20 cellular contexts compared by ENCODE assay signal in the genomic region with DNA sequence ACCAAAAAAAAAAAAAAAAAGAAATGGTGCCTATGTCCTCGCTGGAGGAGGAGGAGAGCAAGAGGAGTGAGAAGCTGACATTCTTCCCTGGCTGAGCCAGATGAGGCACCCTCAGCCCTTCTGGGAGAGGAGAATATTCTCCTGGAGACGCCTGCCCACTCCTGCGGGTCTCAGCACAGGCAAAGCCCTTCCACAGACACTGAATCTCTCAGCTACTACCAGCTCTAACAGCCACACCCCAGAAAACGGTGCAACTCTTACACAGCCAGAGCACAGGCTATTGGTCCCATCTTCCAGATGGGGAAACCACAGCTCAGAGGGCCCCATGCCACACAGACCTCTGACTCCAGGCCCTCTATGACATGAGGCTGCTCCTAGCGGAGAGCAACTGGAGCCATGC. TPM values are rescaled to one million over a fixed set of nuclear protein-coding genes. Genes with fewer than 3 reads are reported as not detected.
"Had no signal": no experiment of that assay in that cellular context is flagged by ENCODE, and none has a peak within 500 bp of the region (broad histone marks: within the 10 kb centered on the region; RNA-seq: fewer than 3 reads in every experiment).

No MANE protein-coding gene starts in this region.

- H3K4me3 Mint-ChIP-seq: activated naive CD8-positive, alpha-beta T cell treated with anti-CD3 and anti-CD28 coated beads for 36 hours; endodermal cell; naive thymus-derived CD8-positive, alpha-beta T cell; T-helper 1 cell treated with Interleukin-12 subunit alpha and Interleukin-12 subunit beta and Interleukin-4 antibody, amounts not matched to agents 30 μg/mL and 1 μg/mL, for 36 hours had no signal

- H3K9me3 Mint-ChIP-seq: activated naive CD8-positive, alpha-beta T cell treated with anti-CD3 and anti-CD28 coated beads for 36 hours; endodermal cell; naive thymus-derived CD8-positive, alpha-beta T cell; T-helper 1 cell treated with Interleukin-12 subunit alpha and Interleukin-12 subunit beta and Interleukin-4 antibody, amounts not matched to agents 30 μg/mL and 1 μg/mL, for 36 hours had no signal

- H3K27ac ChIP-seq: body of pancreas, epithelial cell of prostate, pancreas, SJCRH30, VCaP had no signal

- H3K9me3 ChIP-seq: body of pancreas, pancreas, SJCRH30 had no signal

- H3K27ac Mint-ChIP-seq: activated naive CD8-positive, alpha-beta T cell treated with anti-CD3 and anti-CD28 coated beads for 36 hours; endodermal cell; naive thymus-derived CD8-positive, alpha-beta T cell; T-helper 1 cell treated with Interleukin-12 subunit alpha and Interleukin-12 subunit beta and Interleukin-4 antibody, amounts not matched to agents 30 μg/mL and 1 μg/mL, for 36 hours had no signal

- DNase-seq: activated CD4-positive, alpha-beta T cell treated with anti-CD3 and anti-CD28 coated beads, Interleukin-2, amount 50 U/mL, for 4 hours; activated CD4-positive, CD25-positive, alpha-beta regulatory T cell treated with anti-CD3 and anti-CD28 coated beads, Interleukin-2, amount 50 U/mL, for 72 hours; activated naive CD8-positive, alpha-beta T cell treated with anti-CD3 and anti-CD28 coated beads for 36 hours; amniotic stem cell; body of pancreas; caudate nucleus; endodermal cell; foreskin melanocyte; heart left ventricle; mesendoderm; naive thymus-derived CD8-positive, alpha-beta T cell; pancreas; SJCRH30; stimulated activated naive CD8-positive, alpha-beta T cell treated with anti-CD3 and anti-CD28 coated beads, Interleukin-15, Interleukin-2, amounts not matched to agents 100 U/mL and 50 U/mL, for 24 hours had no signal

- H3K4me3 ChIP-seq: body of pancreas, heart left ventricle, pancreas, SJCRH30 had no signal

- H3K36me3 Mint-ChIP-seq: activated naive CD8-positive, alpha-beta T cell treated with anti-CD3 and anti-CD28 coated beads for 36 hours; naive thymus-derived CD8-positive, alpha-beta T cell had no signal

- H3K4me1 Mint-ChIP-seq: activated naive CD8-positive, alpha-beta T cell treated with anti-CD3 and anti-CD28 coated beads for 36 hours had no signal

- H3K36me3 ChIP-seq: pancreas, SJCRH30 had no signal

- H3K4me1 ChIP-seq: body of pancreas, pancreas had no signal

- H3K27me3 ChIP-seq: pancreas, SJCRH30 had no signal

RNA-seq across cellular contexts. Expression of gene RASL12, which starts 5.7 kb away (rescaled TPM):
- total RNA-seq: activated naive CD8-positive, alpha-beta T cell treated with anti-CD3 and anti-CD28 coated beads for 36 hours; naive thymus-derived CD8-positive, alpha-beta T cell; SJCRH30 had no signal

RNA-seq across cellular contexts. Expression of gene KBTBD13, which starts 14.5 kb away (rescaled TPM):
- total RNA-seq: activated naive CD8-positive, alpha-beta T cell treated with anti-CD3 and anti-CD28 coated beads for 36 hours; body of pancreas; endodermal cell; kidney epithelial cell; liver; naive thymus-derived CD8-positive, alpha-beta T cell; pancreas had no signal

RNA-seq across cellular contexts. Expression of gene SLC51B, which starts 16.9 kb away (rescaled TPM):
- total RNA-seq: activated naive CD8-positive, alpha-beta T cell treated with anti-CD3 and anti-CD28 coated beads for 36 hours; body of pancreas; endodermal cell; heart left ventricle; kidney epithelial cell; naive thymus-derived CD8-positive, alpha-beta T cell; ureter had no signal
